ENCODE assay signal across 12 cellular contexts in the genomic region with DNA sequence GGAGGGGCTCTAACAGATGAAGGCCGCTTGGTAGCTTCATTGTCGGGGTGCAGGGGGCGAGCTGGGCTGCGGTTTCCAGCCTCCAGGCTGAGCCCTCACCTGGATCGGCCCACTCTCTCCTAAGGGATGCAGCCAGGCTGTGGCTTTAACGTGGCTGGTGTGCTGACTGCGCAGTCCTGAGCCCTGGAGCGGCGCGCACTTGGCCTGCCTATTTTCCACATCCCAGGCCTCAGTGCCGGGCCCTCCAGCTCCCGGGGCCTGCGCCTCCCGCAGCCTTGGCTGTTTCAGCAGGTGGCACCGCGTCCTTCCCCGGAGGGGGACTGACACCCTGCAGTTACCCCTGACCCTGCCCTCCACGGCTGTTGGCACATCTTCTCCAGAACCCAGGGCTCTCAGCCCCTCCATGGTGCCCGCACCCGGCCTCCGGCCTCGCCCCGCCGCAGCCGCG. TPM values are rescaled to one million over a fixed set of nuclear protein-coding genes. Genes with fewer than 3 reads are reported as not detected.
DNase-seq lines count a peak whose midpoint lies in the region; ATAC-seq and TF ChIP-seq lines count a peak whose summit lies in the region.
"Had no signal": no experiment of that assay in that cellular context is flagged by ENCODE, and none has a peak within 500 bp of the region (broad histone marks: within the 10 kb centered on the region; RNA-seq: fewer than 3 reads in every experiment).

No MANE protein-coding gene starts in this region.

- no peak for TF ChIP-seq CTCF in CD4-positive, alpha-beta T cell (IDR thresholded peaks at IDR 0.05)
- TF ChIP-seq CTCF in natural killer cell (IDR thresholded peaks at IDR 0.05) (no peak), upper lobe of right lung (IDR thresholded peaks at IDR 0.05) (no peak)

- no peak overlapping the region for H3K27ac ChIP-seq in CD4-positive, alpha-beta T cell (ENCODE audit: low read depth, low read length)
- no peak overlapping the region for H3K27ac ChIP-seq in HUES64 (ENCODE audit: low read depth, low read length)
- H3K27ac ChIP-seq in cingulate gyrus (ENCODE audit: low read depth, low read length) = peak overlapping the region; percentile 66
- no peak overlapping the region for H3K27ac ChIP-seq in upper lobe of right lung
- H3K27ac ChIP-seq: WERI-Rb-1 had no signal

- no peaks in the 10 kb centered on the region for H3K27me3 ChIP-seq in CD4-positive, alpha-beta T cell (ENCODE audit: control insufficient read depth, insufficient read depth, low read length)
- H3K27me3 ChIP-seq in HUES64 (ENCODE audit: insufficient read depth, low read length) (peaks cover 9% of the 10 kb centered on the region; the same call in 1 of the 2 replicates), upper lobe of right lung (no peaks in the 10 kb centered on the region)
- H3K27me3 ChIP-seq: dorsolateral prefrontal cortex had no signal

- H3K9me3 ChIP-seq in CD4-positive, alpha-beta T cell (ENCODE audit: control insufficient read depth, low read length) = no peaks in the 10 kb centered on the region
- no peaks in the 10 kb centered on the region for H3K9me3 ChIP-seq in HUES64 (ENCODE audit: insufficient read depth, low read depth, low read length)
- H3K9me3 ChIP-seq in upper lobe of right lung = no peaks in the 10 kb centered on the region

- no peaks in the 10 kb centered on the region for H3K9me3 Mint-ChIP-seq in CD4-positive, alpha-beta T cell
- H3K9me3 Mint-ChIP-seq in natural killer cell = no peaks in the 10 kb centered on the region

- H3K4me3 Mint-ChIP-seq in CD4-positive, alpha-beta T cell = peak overlapping the region; percentile 85
- peak overlapping the region; percentile 68 for H3K4me3 Mint-ChIP-seq in natural killer cell

- intact Hi-C loops in CD4-positive, alpha-beta T cell (cut with DNase I, micrococcal nuclease) = loop anchor here (5.0 to 10.0 kb wide), 3 partner anchors 229 to 1342 kb away; a partner anchor contains a TSS
- intact Hi-C loops in natural killer cell (cut with micrococcal nuclease) (loop anchor here (10.0 kb wide), 1 partner anchor 162 kb away; a partner anchor contains a TSS), upper lobe of right lung (cut with DNase I) (no loop called here)

- peaks cover 17% of the 10 kb centered on the region for H3K36me3 ChIP-seq in HUES64 (ENCODE audit: insufficient read depth, low read length)
- peaks cover 7% of the 10 kb centered on the region for H3K36me3 ChIP-seq in upper lobe of right lung

- WGBS in HUES64 = 52% methylated on average over 26 of the region's 26 CpGs

- POLR2A ChIA-PET in CD4-positive, alpha-beta T cell (lab: Charles Lee) = interaction anchor here (1.2 to 4.3 kb wide), 6 partner anchors 24 to 1133 kb away, joined by 3 to 114 read pairs (median 7); a partner anchor contains a TSS

- H3K4me1 ChIP-seq in HUES64 (ENCODE audit: insufficient read depth, low read length) (no peaks in the 10 kb centered on the region; the same call in 1 of the 2 replicates), upper lobe of right lung (peaks cover 11% of the 10 kb centered on the region)

- DNase-seq in CD4-positive, alpha-beta T cell = no peak
- DNase-seq in natural killer cell = no peak
- DNase-seq in iPS-NIHi11 (ENCODE audit: low spot score) = no peak
- DNase-seq in upper lobe of right lung = no peak
- DNase-seq: NCI-H524 treated with DMSO at 0.1 percent for 48 hours, WERI-Rb-1 had no signal

- peaks cover 4% of the 10 kb centered on the region for H3K27me3 Mint-ChIP-seq in CD4-positive, alpha-beta T cell
- no peaks in the 10 kb centered on the region for H3K27me3 Mint-ChIP-seq in natural killer cell (ENCODE audit: low read depth in 2 of 2)

- CTCF ChIA-PET in CD4-positive, alpha-beta T cell (lab: Charles Lee) = interaction anchor here (0.8 to 2.8 kb wide), 7 partner anchors 14 to 280 kb away, joined by 3 to 9 read pairs (median 4); a partner anchor contains a TSS

- no peak for ATAC-seq in CD4-positive, alpha-beta T cell (ENCODE audit: poor library complexity)
- ATAC-seq in natural killer cell (no peak), HG02938 (IDR thresholded peaks at IDR 0.05; ENCODE audit: unreplicated experiment) (no peak), upper lobe of right lung (no peak), HG02610 (IDR thresholded peaks at IDR 0.05; ENCODE audit: unreplicated experiment) (no peak)

- H3K9ac ChIP-seq in HUES64 (ENCODE audit: low read depth, low read length) = peak overlapping the region; percentile 65; the same call in 1 of the 2 replicates

- peak overlapping the region; percentile 87 for H3K27ac Mint-ChIP-seq in CD4-positive, alpha-beta T cell
- no peak overlapping the region for H3K27ac Mint-ChIP-seq in natural killer cell

- H3K4me1 Mint-ChIP-seq in CD4-positive, alpha-beta T cell (ENCODE audit: low read depth) = peaks cover 17% of the 10 kb centered on the region
- H3K4me1 Mint-ChIP-seq in natural killer cell = peaks cover 5 to 15% of the 10 kb centered on the region in 2 donors

- H3K4me3 ChIP-seq in HUES64 (ENCODE audit: low read length) (no peak overlapping the region), upper lobe of right lung (no peak overlapping the region)
- H3K4me3 ChIP-seq: dorsolateral prefrontal cortex, skin epidermis had no signal

- peaks cover 24% of the 10 kb centered on the region for H3K36me3 Mint-ChIP-seq in CD4-positive, alpha-beta T cell (ENCODE audit: low read depth)
- H3K36me3 Mint-ChIP-seq in natural killer cell = no peaks in the 10 kb centered on the region

RNA-seq across cellular contexts. Expression of a gene that starts 1.4 kb away (rescaled TPM):
- total RNA-seq in CD4-positive, alpha-beta T cell = 10 to 100 TPM; 46.6 to 74.5 TPM
- polyA plus RNA-seq in HUES64 (2013, experiment 1 of 2) = 36,977 TPM
- 26,497 TPM for polyA plus RNA-seq in HUES64 (2013, experiment 2 of 2)
- total RNA-seq in natural killer cell = 10 to 100 TPM; 26.2 to 30.8 (median 30.2) TPM
- 172 TPM for total RNA-seq in upper lobe of right lung

RNA-seq across cellular contexts. Expression of a gene that starts 27.1 kb away (rescaled TPM):
- total RNA-seq in CD4-positive, alpha-beta T cell = 10 to 100 TPM; 14.9 to 16.9 TPM
- 45.0 TPM for polyA plus RNA-seq in HUES64 (2013, experiment 1 of 2)
- 43.0 TPM for polyA plus RNA-seq in HUES64 (2013, experiment 2 of 2)
- total RNA-seq in natural killer cell = 10 to 100 TPM; 12.9 to 18.6 (median 15.9) TPM
- total RNA-seq in upper lobe of right lung = 26.6 TPM
